ENCODE assay signal across 21 cellular contexts in the genomic region with DNA sequence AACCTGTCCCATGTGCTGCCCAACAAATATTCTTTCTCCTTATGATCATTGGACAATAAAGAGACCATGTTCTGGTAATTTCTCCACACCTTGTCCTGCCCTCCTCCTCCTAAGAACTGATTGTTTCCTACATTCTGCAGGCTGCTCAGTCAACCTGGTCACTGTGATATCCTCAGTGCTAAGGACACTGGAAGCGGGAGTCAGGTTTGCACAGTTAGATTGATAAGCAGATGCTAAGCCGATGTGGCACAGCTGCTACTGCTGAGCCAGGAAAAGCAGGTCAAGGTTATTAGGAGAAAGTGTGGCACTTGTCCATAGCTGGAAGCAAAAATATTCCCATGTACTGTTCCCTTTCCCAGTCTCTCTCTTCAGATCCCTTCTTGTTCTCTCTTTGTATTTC.
DNase-seq lines count a peak whose midpoint lies in the region; ATAC-seq, FAIRE-seq and TF ChIP-seq lines count a peak whose summit lies in the region.
"Had no signal": no experiment of that assay in that cellular context is flagged by ENCODE, and none has a peak within 500 bp of the region (broad histone marks: within the 10 kb centered on the region; RNA-seq: fewer than 3 reads in every experiment).

No MANE protein-coding gene starts in this region.

- intact Hi-C loops in K562 (cut with micrococcal nuclease), result no loop called here

- peak overlapping the region; percentile 21; the same call in 1 of the 2 replicates for H3K4me2 ChIP-seq in K562 (ENCODE audit: insufficient read depth, low read length)
- H3K4me2 ChIP-seq: BLaER1 had no signal

- peaks cover 2% of the 10 kb centered on the region for H3K9me1 ChIP-seq in K562 (ENCODE audit: control insufficient read depth, insufficient read depth, low read length)

- no peaks in the 10 kb centered on the region for H4K20me1 ChIP-seq in K562 (replicated peaks; ENCODE audit: control insufficient read depth, insufficient read depth, low read length)
- H4K20me1 ChIP-seq: BLaER1 had no signal

- WGBS in K562 (ENCODE audit: insufficient coverage, low coverage, missing lambda C conversion rate), result 7% methylated on average over 2 of the region's 2 CpGs

- no peak for TF ChIP-seq POLR2A in K562 (conservative IDR thresholded peaks at IDR 0.05)

- H3K27ac ChIP-seq in SK-N-MC (peak overlapping the region; percentile 98), K562 (ENCODE audit: extremely low read depth, low read depth, low read length) (no peak overlapping the region)
- H3K27ac ChIP-seq: BLaER1 had no signal

- ATAC-seq in K562, result peak; percentile 71
- ATAC-seq in HG03045 (IDR thresholded peaks at IDR 0.05; ENCODE audit: unreplicated experiment), result no peak

- H3K9me3 ChIP-seq in SK-N-MC (ENCODE audit: low read depth, low read length), result no peaks in the 10 kb centered on the region
- H3K9me3 ChIP-seq in K562 (replicated peaks; ENCODE audit: control insufficient read depth, insufficient read depth, low read depth, low read length), result no peaks in the 10 kb centered on the region
- H3K9me3 ChIP-seq: BE2C, BLaER1 had no signal

- H3K4me1 ChIP-seq in K562 (replicated peaks in 1 of 2; ENCODE audit: control insufficient read depth in 2 of 2, insufficient read depth in 2 of 2, low read length in 2 of 2), result peaks cover 0 to 18% of the 10 kb centered on the region in 2 experiments; a peak in 2 of 5 replicates
- H3K4me1 ChIP-seq: BE2C, BLaER1 had no signal

- FAIRE-seq in K562 (lab: Jason Lieb, UNC) (peak; percentile 87), D721Med (lab: Jason Lieb, UNC) (no peak)
- FAIRE-seq: A204.1, G401.6, GM12891, GM19239 had no signal

- DNase-seq in NCI-H82 treated with DMSO at 0.1 percent for 48 hours (lab: John Stamatoyannopoulos, UW; ENCODE audit: unreplicated experiment) (peak; percentile 19), SK-N-MC (ENCODE audit: low read depth, low spot score) (no peak), K562 (ENCODE audit: extremely low read depth in 1 of 4, low spot score in 3 of 4) (peak in 2 of 4 experiments; percentile 28 to 55), D721Med (ENCODE audit: insufficient read length, low spot score) (no peak), NCI-H2196 treated with DMSO at 0.1 percent for 48 hours (lab: John Stamatoyannopoulos, UW; ENCODE audit: unreplicated experiment) (no peak)
- DNase-seq: 8988T; ACHN; BE2C; C1 segment of cervical spinal cord; CD4-positive, alpha-beta memory T cell; CD4-positive, CD25-positive, alpha-beta regulatory T cell; CD8-positive, alpha-beta memory T cell; COR-L47; DMS79 treated with DMSO at 0.1 percent for 48 hours; GF-D8 had no signal

- POLR2A ChIA-PET in K562 (lab: Yijun Ruan, JAX), result interaction anchor here (0.9 to 1.0 kb wide), 2 partner anchors 10 to 15 kb away, joined by 3 read pairs; no protein-coding TSS in a partner anchor

- no TSS peak for BruUV-seq in K562 (replicated peaks; lab: Mats Ljungman, UMichigan)

- H2AFZ ChIP-seq in K562 (ENCODE audit: low read depth, low read length), result no peak overlapping the region

- TF ChIP-seq EP300 in K562 (IDR thresholded peaks at IDR 0.05; ENCODE audit: low read length), result no peak

- no peak for TF ChIP-seq RAD21 in K562 (CRISPR knock-in tag; conservative IDR thresholded peaks at IDR 0.05 in 1 of 2, IDR thresholded peaks at IDR 0.05 in 1 of 2)

- H3K79me2 ChIP-seq in K562 (ENCODE audit: control insufficient read depth, insufficient read depth, low read length), result no peaks in the 10 kb centered on the region

- H3K9ac ChIP-seq in SK-N-MC (ENCODE audit: insufficient read length) (no peak overlapping the region), K562 (ENCODE audit: insufficient read depth in 1 of 2, low read depth in 2 of 2, low read length in 2 of 2) (peak overlapping the region in 1 of 2 experiments; percentile 71; a peak in 1 of 4 replicates)
- H3K9ac ChIP-seq: BLaER1 had no signal

- H3K4me3 ChIP-seq in SK-N-MC (no peak overlapping the region), K562 (no peak overlapping the region)
- H3K4me3 ChIP-seq: BLaER1 had no signal

- TF ChIP-seq CTCF in K562 (IDR thresholded peaks at IDR 0.05 in 2 of 3, conservative IDR thresholded peaks at IDR 0.05 in 1 of 3; ENCODE audit: insufficient read depth in 2 of 3, low read depth in 1 of 3, low read length in 3 of 3) (no peak), D721Med (IDR thresholded peaks at IDR 0.05; ENCODE audit: insufficient read depth, missing control alignments) (no peak)

- in situ Hi-C loops in K562 (cut with MboI), result no loop called here

- H3K27me3 ChIP-seq in K562 (ENCODE audit: control insufficient read depth in 2 of 2, insufficient read depth in 2 of 2, low read length in 2 of 2), result no peaks in the 10 kb centered on the region
- H3K27me3 ChIP-seq: BE2C, BLaER1 had no signal

- CTCF ChIA-PET in K562 (lab: Yijun Ruan, JAX; ENCODE audit: low intra/inter-chr PET ratio), result no interaction called here

- no peaks in the 10 kb centered on the region for H3K36me3 ChIP-seq in SK-N-MC (ENCODE audit: insufficient read depth, low read length)
- no peaks in the 10 kb centered on the region for H3K36me3 ChIP-seq in K562 (ENCODE audit: control insufficient read depth, insufficient read depth, low read length)
- H3K36me3 ChIP-seq: BE2C, BLaER1 had no signal

TF ChIP-seq in K562, 482 proteins besides CTCF, POLR2A, EP300 and RAD21 (continues in another document):
- TF ChIP-seq ERF (CRISPR knock-in tag; IDR thresholded peaks at IDR 0.05), result no peak
- TF ChIP-seq BCL6 (CRISPR knock-in tag; IDR thresholded peaks at IDR 0.05), result no peak
- no peak for TF ChIP-seq PRMT5 (CRISPR knock-in tag; IDR thresholded peaks at IDR 0.05)
- TF ChIP-seq ZSCAN32 (CRISPR knock-in tag; IDR thresholded peaks at IDR 0.05), result no peak
- TF ChIP-seq ZNF436 (CRISPR knock-in tag; IDR thresholded peaks at IDR 0.05), result no peak
- TF ChIP-seq POLR2AphosphoS5 (IDR thresholded peaks at IDR 0.05; ENCODE audit: control insufficient read depth, insufficient read depth, low read depth, low read length), result 0 out of 2 replicates have a peak, but pooled peaks have one; percentile 22
- TF ChIP-seq DEAF1 (CRISPR knock-in tag; IDR thresholded peaks at IDR 0.05), result no peak
- TF ChIP-seq ZNF398 (CRISPR knock-in tag; IDR thresholded peaks at IDR 0.05), result no peak
- no peak for TF ChIP-seq FOXA3 (CRISPR knock-in tag; conservative IDR thresholded peaks at IDR 0.05 in 1 of 2, IDR thresholded peaks at IDR 0.05 in 1 of 2)
- TF ChIP-seq TRIM24 (IDR thresholded peaks at IDR 0.05), result peak; percentile 17 to 23; a peak in 1 of 4 replicates
- TF ChIP-seq CEBPG (CRISPR knock-in tag; IDR thresholded peaks at IDR 0.05), result no peak
- no peak for TF ChIP-seq CEBPG (tag; conservative IDR thresholded peaks at IDR 0.05 in 1 of 2, IDR thresholded peaks at IDR 0.05 in 1 of 2)
- TF ChIP-seq CEBPZ (IDR thresholded peaks at IDR 0.05; ENCODE audit: borderline replicate concordance, low read depth, low read length), result no peak
- TF ChIP-seq RCOR1 (IDR thresholded peaks at IDR 0.05; ENCODE audit: borderline replicate concordance in 1 of 2, low read depth in 2 of 2, low read length in 2 of 2), result peak in 1 of 2 experiments; percentile 26; a peak in 1 of 4 replicates
